Comparison of ENCODE assay signal across 21 cellular contexts in genomic region chr18:3135536-3135935, GRCh38.
DNase-seq lines count a peak whose midpoint lies in the region; ATAC-seq, FAIRE-seq and TF ChIP-seq lines count a peak whose summit lies in the region.
"Had no signal": no experiment of that assay in that cellular context is flagged by ENCODE, and none has a peak within 500 bp of the region (broad histone marks: within the 10 kb centered on the region; RNA-seq: fewer than 3 reads in every experiment).

No MANE protein-coding gene starts in this region.

- no peak overlapping the region for H3K4ac ChIP-seq in H1 (replicated peaks; ENCODE audit: insufficient read length, low read depth, low read length)

- H2BK12ac ChIP-seq in H1 (ENCODE audit: low read depth, low read length), result no peak overlapping the region

- H2AFZ ChIP-seq in H1 (ENCODE audit: low read length), result peak overlapping the region; percentile 65

- no peaks in the 10 kb centered on the region for H3K27me3 ChIP-seq in H1 (replicated peaks in 1 of 4; ENCODE audit: control insufficient read depth in 3 of 4, extremely low read depth in 1 of 4, insufficient read depth in 3 of 4, low read length in 3 of 4)

- CTCF ChIA-PET in H1 (lab: Charles Lee; ENCODE audit: partially characterized antibody), result no interaction called here

- no peak for TF ChIP-seq RAD21 in H1 (IDR thresholded peaks at IDR 0.05 in 1 of 2, conservative IDR thresholded peaks at IDR 0.05 in 1 of 2; ENCODE audit: low read depth in 2 of 2, low read length in 2 of 2)

- H2BK5ac ChIP-seq in H1 (ENCODE audit: low read depth, low read length), result no peak overlapping the region

- TF ChIP-seq EP300 in H1 (IDR thresholded peaks at IDR 0.05; ENCODE audit: borderline replicate concordance in 1 of 2, low read depth in 2 of 2, low read length in 2 of 2), result no peak

- H3K56ac ChIP-seq in H1 (replicated peaks; ENCODE audit: insufficient read length, low read depth, low read length), result no peak overlapping the region

- H3K79me2 ChIP-seq in H1 (ENCODE audit: control insufficient read depth in 1 of 2, insufficient read depth in 2 of 2, low read length in 2 of 2), result no peaks in the 10 kb centered on the region

- TF ChIP-seq POLR2A in H1 (IDR thresholded peaks at IDR 0.05; ENCODE audit: control extremely low read depth in 1 of 2, low read depth in 2 of 2, low read length in 2 of 2), result no peak

- POLR2A ChIA-PET in H1 (lab: Charles Lee; ENCODE audit: partially characterized antibody), result no interaction called here

- no peak for ATAC-seq in GM21390 (IDR thresholded peaks at IDR 0.05; ENCODE audit: unreplicated experiment)
- ATAC-seq: A549 had no signal

- no peak overlapping the region for H2BK120ac ChIP-seq in H1 (replicated peaks; ENCODE audit: low read depth, low read length)

- no peaks in the 10 kb centered on the region for H3K9me3 Mint-ChIP-seq in osteocyte (ENCODE audit: unreplicated experiment)

- no peak overlapping the region for H3K23ac ChIP-seq in H1 (ENCODE audit: insufficient read length)

- no peaks in the 10 kb centered on the region for H3K36me3 Mint-ChIP-seq in osteocyte (ENCODE audit: unreplicated experiment)

- H3K4me2 ChIP-seq in H1 (ENCODE audit: insufficient read depth in 1 of 2, low read depth in 2 of 2, low read length in 2 of 2), result no peak overlapping the region
- H3K4me2 ChIP-seq: A549 had no signal

- H4K20me1 ChIP-seq in H1 (replicated peaks in 1 of 2; ENCODE audit: control insufficient read depth in 1 of 2, insufficient read depth in 2 of 2, low read length in 2 of 2), result no peaks in the 10 kb centered on the region

- no peak overlapping the region for H3K4me3 ChIP-seq in H1 (ENCODE audit: extremely low read depth in 1 of 4, insufficient read depth in 2 of 4, low read depth in 3 of 4, low read length in 4 of 4)
- H3K4me3 ChIP-seq: A549 had no signal

- TF ChIP-seq CTCF in H1 (IDR thresholded peaks at IDR 0.05; ENCODE audit: control extremely low read depth in 1 of 3, insufficient read depth in 1 of 3, low read depth in 1 of 3, low read length in 3 of 3) (no peak), osteocyte (IDR thresholded peaks at IDR 0.05) (no peak), GM10266 (IDR thresholded peaks at IDR 0.05; ENCODE audit: control insufficient read depth, insufficient read depth, low read depth, missing control alignments) (no peak)

- H3K27me3 Mint-ChIP-seq in osteocyte (ENCODE audit: unreplicated experiment), result peaks cover 10% of the 10 kb centered on the region

- H3K14ac ChIP-seq in H1 (ENCODE audit: insufficient read length), result no peak overlapping the region

- H4K91ac ChIP-seq in H1 (replicated peaks; ENCODE audit: insufficient read length, low read length), result no peak overlapping the region

- H4K8ac ChIP-seq in H1 (ENCODE audit: extremely low read depth, insufficient read depth, low read length), result no peak overlapping the region

- no peak for FAIRE-seq in H1 (lab: Jason Lieb, UNC)
- FAIRE-seq: A549, GM12892 had no signal

- H3K23me2 ChIP-seq in H1 (ENCODE audit: low read depth, low read length), result no peaks in the 10 kb centered on the region

- 87% methylated on average over 10 of the region's 10 CpGs; no CpG with 5 or more reads in 1 of the 2 experiments for WGBS in H1 (ENCODE audit: extremely low coverage in 1 of 2, insufficient coverage in 1 of 2, insufficient read length in 1 of 2, insufficient replicate concordance in 2 of 2, low coverage in 1 of 2, low lambda C conversion rate in 2 of 2, missing lambda C conversion rate in 1 of 2), 2 experiments

- no peaks in the 10 kb centered on the region for H3K36me3 ChIP-seq in H1 (ENCODE audit: control insufficient read depth in 2 of 4, insufficient read depth in 4 of 4, low read length in 3 of 4)

- no peaks in the 10 kb centered on the region for H3K9me3 ChIP-seq in H1 (ENCODE audit: insufficient read depth in 2 of 2, low read depth in 1 of 2, low read length in 1 of 2)
- H3K9me3 ChIP-seq: A549 had no signal

- H3K9ac ChIP-seq in H1 (replicated peaks in 1 of 4; ENCODE audit: extremely low read depth in 1 of 4, low read depth in 3 of 4, low read length in 3 of 4), result no peak overlapping the region

- DNase-seq in C1 segment of cervical spinal cord (lab: John Stamatoyannopoulos, UW) (peak in 8 of 14 donors; percentile 4 to 39 (median 26)), H1 (ENCODE audit: low read depth in 1 of 2, low spot score in 2 of 2) (no peak), midbrain (lab: John Stamatoyannopoulos, UW) (peak; percentile 41), putamen (ENCODE audit: low spot score) (peak; percentile 8), T1000 (lab: John Stamatoyannopoulos, UW) (no peak), osteocyte (ENCODE audit: extremely low spot score, unreplicated experiment) (no peak), GM10266 (ENCODE audit: extremely low spot score) (no peak)
- DNase-seq: GF-D8, HCEC 1CT, KBM-7, MV-4-11, NCI-H1417, NCI-H1930, NCI-H2171 treated with DMSO at 0.1 percent for 48 hours, NCI-H446 treated with DMSO at 0.1 percent for 48 hours, OCI-M1, SIG-M5 had no signal

- H3K4me1 ChIP-seq in H1 (replicated peaks in 1 of 4; ENCODE audit: control insufficient read depth in 3 of 4, insufficient read depth in 4 of 4, low read length in 3 of 4), result no peaks in the 10 kb centered on the region
- H3K4me1 ChIP-seq: A549 had no signal

- H3K27ac Mint-ChIP-seq in osteocyte (ENCODE audit: unreplicated experiment), result no peak overlapping the region

- no peaks in the 10 kb centered on the region for H3K4me1 Mint-ChIP-seq in osteocyte (ENCODE audit: unreplicated experiment)

- H3K18ac ChIP-seq in H1 (ENCODE audit: extremely low read depth, low read length), result no peak overlapping the region

- no peak overlapping the region for H3K27ac ChIP-seq in H1 (ENCODE audit: low read depth, low read length)
- H3K27ac ChIP-seq: A549, C4-2B had no signal

- H3K79me1 ChIP-seq in H1 (ENCODE audit: low read depth, low read length), result no peaks in the 10 kb centered on the region

- no peak overlapping the region for H4K5ac ChIP-seq in H1 (ENCODE audit: insufficient read length, low read depth, low read length)

- H2BK20ac ChIP-seq in H1 (ENCODE audit: low read length), result no peak overlapping the region

- H2AK5ac ChIP-seq in H1 (ENCODE audit: low read depth, low read length), result no peak overlapping the region

- H3K4me3 Mint-ChIP-seq in osteocyte (ENCODE audit: unreplicated experiment), result no peak overlapping the region

- no peak overlapping the region for H2BK15ac ChIP-seq in H1 (ENCODE audit: low read length)

TF ChIP-seq in H1, 55 proteins besides CTCF, POLR2A, EP300 and RAD21:
- TF ChIP-seq ASH2L (IDR thresholded peaks at IDR 0.05; ENCODE audit: low read length) (no peak), USF2 (IDR thresholded peaks at IDR 0.05; ENCODE audit: low read length) (no peak), RNF2 (IDR thresholded peaks at IDR 0.05; ENCODE audit: borderline replicate concordance, low read depth, low read length, missing control alignments, poor library complexity, severe bottlenecking) (no peak)
- TF ChIP-seq, protein P1, sequence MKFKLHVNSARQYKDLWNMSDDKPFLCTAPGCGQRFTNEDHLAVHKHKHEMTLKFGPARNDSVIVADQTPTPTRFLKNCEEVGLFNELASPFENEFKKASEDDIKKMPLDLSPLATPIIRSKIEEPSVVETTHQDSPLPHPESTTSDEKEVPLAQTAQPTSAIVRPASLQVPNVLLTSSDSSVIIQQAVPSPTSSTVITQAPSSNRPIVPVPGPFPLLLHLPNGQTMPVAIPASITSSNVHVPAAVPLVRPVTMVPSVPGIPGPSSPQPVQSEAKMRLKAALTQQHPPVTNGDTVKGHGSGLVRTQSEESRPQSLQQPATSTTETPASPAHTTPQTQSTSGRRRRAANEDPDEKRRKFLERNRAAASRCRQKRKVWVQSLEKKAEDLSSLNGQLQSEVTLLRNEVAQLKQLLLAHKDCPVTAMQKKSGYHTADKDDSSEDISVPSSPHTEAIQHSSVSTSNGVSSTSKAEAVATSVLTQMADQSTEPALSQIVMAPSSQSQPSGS (IDR thresholded peaks at IDR 0.05; ENCODE audit: low read length), result no peak

Comparison
In these comparisons a context has a peak if more than half of its experiments do, and no peak if none do; other contexts are left out.
1. DNase-seq: peak in C1 segment of cervical spinal cord (8 of 14), midbrain (single experiment) and putamen (single experiment); none in H1 (0 of 2), T1000 (single experiment), osteocyte (single experiment) and GM10266 (single experiment).